In the genomic region with DNA sequence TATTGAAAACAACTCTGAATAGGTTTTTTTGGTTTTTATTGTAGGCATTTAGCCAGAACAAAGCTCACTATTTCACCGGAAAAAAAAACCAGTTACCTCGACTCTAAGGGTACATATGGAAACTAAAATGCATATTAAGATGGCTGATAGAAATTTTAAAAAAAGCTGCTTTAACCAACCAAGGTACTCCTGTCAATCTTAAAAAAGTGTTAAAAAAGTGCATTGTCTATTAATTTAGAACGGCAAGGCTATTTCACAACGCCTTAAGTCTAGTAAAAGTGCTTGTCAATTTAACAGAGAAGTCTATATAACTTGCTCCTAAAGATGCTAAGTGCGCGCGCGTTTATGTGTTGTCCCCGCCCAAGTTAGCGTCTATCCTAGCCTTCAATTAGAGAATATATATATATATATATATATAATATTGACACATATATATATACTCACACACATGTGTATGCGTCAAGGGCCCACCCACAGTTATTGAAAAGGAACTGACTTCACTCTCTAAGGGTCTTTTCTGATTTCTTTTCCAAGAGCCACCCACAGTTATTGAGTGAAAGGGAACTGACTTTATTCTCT, we compare ENCODE assay signal across 8 cellular contexts. TPM values are rescaled to one million over a fixed set of nuclear protein-coding genes. Genes with fewer than 3 reads are reported as not detected.
DNase-seq lines count a peak whose midpoint lies in the region; ATAC-seq, FAIRE-seq and TF ChIP-seq lines count a peak whose summit lies in the region.

No MANE protein-coding gene starts in this region.

- CTCF ChIA-PET in CD4-positive, alpha-beta memory T cell (lab: Charles Lee; ENCODE audit: partially characterized antibody): no interaction called here

- H3K36me3 Mint-ChIP-seq in CD4-positive, alpha-beta memory T cell: peaks cover 0 to 4% of the 10 kb centered on the region in 2 donors
- H3K36me3 Mint-ChIP-seq in naive thymus-derived CD8-positive, alpha-beta T cell: no peaks in the 10 kb centered on the region

- H3K27ac ChIP-seq in CD4-positive, alpha-beta memory T cell (ENCODE audit: low read depth, low read length): peak overlapping the region; percentile 60

- ATAC-seq in naive thymus-derived CD8-positive, alpha-beta T cell: no peak
- ATAC-seq in GM21381 (IDR thresholded peaks at IDR 0.05; ENCODE audit: unreplicated experiment) (no peak), HG02981 (IDR thresholded peaks at IDR 0.05; ENCODE audit: unreplicated experiment) (no peak)

- H3K27ac Mint-ChIP-seq in CD4-positive, alpha-beta memory T cell: peak overlapping the region in 4 of 7 donors; percentile 25 to 91 (median 62)
- H3K27ac Mint-ChIP-seq in naive thymus-derived CD8-positive, alpha-beta T cell: no peak overlapping the region

- peaks cover 25% of the 10 kb centered on the region for H3K4me1 ChIP-seq in CD4-positive, alpha-beta memory T cell (ENCODE audit: insufficient read depth, low read length)

- peaks cover 18 to 24% (median 19%) of the 10 kb centered on the region in 4 donors for H3K4me1 Mint-ChIP-seq in CD4-positive, alpha-beta memory T cell
- peaks cover 7 to 21% (median 11%) of the 10 kb centered on the region in 4 donors for H3K4me1 Mint-ChIP-seq in naive thymus-derived CD8-positive, alpha-beta T cell

- H3K9me3 Mint-ChIP-seq in CD4-positive, alpha-beta memory T cell: peaks cover 0 to 5% (median 0%) of the 10 kb centered on the region in 8 donors
- H3K9me3 Mint-ChIP-seq in naive thymus-derived CD8-positive, alpha-beta T cell: no peaks in the 10 kb centered on the region

- peaks cover 0 to 4% of the 10 kb centered on the region in 2 donors for H3K27me3 Mint-ChIP-seq in CD4-positive, alpha-beta memory T cell
- peaks cover 3 to 23% (median 8%) of the 10 kb centered on the region in 5 donors for H3K27me3 Mint-ChIP-seq in naive thymus-derived CD8-positive, alpha-beta T cell

- intact Hi-C loops in CD4-positive, alpha-beta memory T cell (cut with micrococcal nuclease): no loop called here

- POLR2A ChIA-PET in CD4-positive, alpha-beta memory T cell (lab: Charles Lee; ENCODE audit: partially characterized antibody): no interaction called here
- POLR2A ChIA-PET in naive thymus-derived CD8-positive, alpha-beta T cell (lab: Charles Lee): no interaction called here

- H3K4me3 ChIP-seq in CD4-positive, alpha-beta memory T cell (ENCODE audit: low read length in 2 of 2): peak overlapping the region; percentile 55 to 76
- peak overlapping the region; percentile 93 for H3K4me3 ChIP-seq in Jurkat, Clone E6-1 (ENCODE audit: low read length)
- peak overlapping the region; percentile 76 for H3K4me3 ChIP-seq in bronchial epithelial cell (ENCODE audit: low read depth, low read length)

- FAIRE-seq in bronchial epithelial cell (lab: Jason Lieb, UNC): no peak

- peak overlapping the region; percentile 88 to 94 (median 92) for H3K4me3 Mint-ChIP-seq in CD4-positive, alpha-beta memory T cell
- H3K4me3 Mint-ChIP-seq in naive thymus-derived CD8-positive, alpha-beta T cell: peak overlapping the region; percentile 88 to 99 (median 91)

- no peaks in the 10 kb centered on the region for H3K9me3 ChIP-seq in CD4-positive, alpha-beta memory T cell (ENCODE audit: control insufficient read depth in 1 of 2, low read length in 2 of 2)

- no peak for TF ChIP-seq CTCF in bronchial epithelial cell (IDR thresholded peaks at IDR 0.05; ENCODE audit: insufficient read depth, low read length, severe bottlenecking)

- no peaks in the 10 kb centered on the region for H3K36me3 ChIP-seq in CD4-positive, alpha-beta memory T cell (ENCODE audit: insufficient read depth, low read length)
- H3K36me3 ChIP-seq in bronchial epithelial cell (ENCODE audit: control insufficient read depth, insufficient read depth, low read length): no peaks in the 10 kb centered on the region

- H3K27me3 ChIP-seq in CD4-positive, alpha-beta memory T cell (ENCODE audit: insufficient read depth, low read length): no peaks in the 10 kb centered on the region
- H3K27me3 ChIP-seq in bronchial epithelial cell (ENCODE audit: control insufficient read depth, insufficient read depth, low read length): no peaks in the 10 kb centered on the region

- no peak for DNase-seq in CD4-positive, alpha-beta memory T cell
- no peak for DNase-seq in Jurkat, Clone E6-1 (ENCODE audit: low read depth, low spot score)
- DNase-seq in bronchial epithelial cell (ENCODE audit: low read depth) (peak; percentile 11), G401 (ENCODE audit: low spot score) (no peak), NCI-H1930 (lab: John Stamatoyannopoulos, UW) (no peak)
- peak in 2 of 10 donors; percentile 1 to 5 for DNase-seq in naive thymus-derived CD8-positive, alpha-beta T cell

- in situ Hi-C loops in G401 (cut with HindIII; ENCODE audit: low sequenced_read_pairs): no loop called here

RNA-seq across cellular contexts. Expression of a gene that starts 0.9 kb away (rescaled TPM):
- under 1 TPM; 0.30 to 0.38 TPM for total RNA-seq in CD4-positive, alpha-beta memory T cell
- polyA plus RNA-seq in CD4-positive, alpha-beta memory T cell: under 1 TPM in 1 of 2 donors, not detected in 1; 0.01 TPM
- 51.4 TPM for polyA plus RNA-seq in Jurkat, Clone E6-1 (2012; ENCODE audit: insufficient read depth, insufficient read length)
- 0.26 and 0.77 TPM in 2 replicates for total RNA-seq in bronchial epithelial cell
- under 1 TPM; 0.16 to 0.21 TPM for total RNA-seq in naive thymus-derived CD8-positive, alpha-beta T cell
- not detected for polyA plus RNA-seq in naive thymus-derived CD8-positive, alpha-beta T cell
- 15.7 and 30.0 TPM in 2 replicates for total RNA-seq in G401 (2014; rRNA removed; shearing (Covaris generic))

RNA-seq across cellular contexts. Expression of a gene that starts 55.6 kb away (rescaled TPM):
- 10 to 100 TPM; 12.8 to 13.9 TPM for total RNA-seq in CD4-positive, alpha-beta memory T cell
- 1 to 10 TPM; 1.2 to 2.9 TPM for polyA plus RNA-seq in CD4-positive, alpha-beta memory T cell
- 2.8 TPM for polyA plus RNA-seq in Jurkat, Clone E6-1 (2012; ENCODE audit: insufficient read depth, insufficient read length)
- 14.0 and 16.4 TPM in 2 replicates for total RNA-seq in bronchial epithelial cell
- total RNA-seq in naive thymus-derived CD8-positive, alpha-beta T cell: 10 to 100 TPM; 10.6 to 12.4 TPM
- 1 to 10 TPM; 2.5 to 3.8 (median 2.9) TPM for polyA plus RNA-seq in naive thymus-derived CD8-positive, alpha-beta T cell
- 2.4 and 3.9 TPM in 2 replicates for total RNA-seq in G401 (2014; rRNA removed; shearing (Covaris generic))

Comparison
In these comparisons a context has a peak if more than half of its experiments do, and no peak if none do; other contexts are left out.
1. H3K27ac Mint-ChIP-seq: peak in CD4-positive, alpha-beta memory T cell (4 of 7); none in naive thymus-derived CD8-positive, alpha-beta T cell (0 of 10).
2. Peak in every context shown above with its lines, with median percentiles within 50 percentile points of each other: H3K4me3 ChIP-seq.